Comparison of ENCODE assay signal across 16 cellular contexts in genomic region chr10:101285519-101286070, GRCh38. TPM values are rescaled to one million over a fixed set of nuclear protein-coding genes. Genes with fewer than 3 reads are reported as not detected.
DNase-seq lines count a peak whose midpoint lies in the region; ATAC-seq and TF ChIP-seq lines count a peak whose summit lies in the region.
"Had no signal": no experiment of that assay in that cellular context is flagged by ENCODE, and none has a peak within 500 bp of the region (broad histone marks: within the 10 kb centered on the region; RNA-seq: fewer than 3 reads in every experiment).

No MANE protein-coding gene starts in this region.

- H3K9me3 Mint-ChIP-seq in endothelial cell (ENCODE audit: unreplicated experiment): peaks cover 3% of the 10 kb centered on the region
- H3K9me3 Mint-ChIP-seq: activated naive CD4-positive, alpha-beta T cell treated with anti-CD3 and anti-CD28 coated beads, Interleukin-2, amount 50 U/mL, for 24 hours; stimulated activated naive CD8-positive, alpha-beta T cell treated with anti-CD3 and anti-CD28 coated beads, Interleukin-15, amount 100 ng/mL, for 72 hours had no signal

- H4K20me1 ChIP-seq in DND-41 (ENCODE audit: insufficient read depth, low read length): no peaks in the 10 kb centered on the region

- H3K4me1 Mint-ChIP-seq in endothelial cell (ENCODE audit: unreplicated experiment): peaks cover 24% of the 10 kb centered on the region
- H3K4me1 Mint-ChIP-seq: activated naive CD4-positive, alpha-beta T cell treated with anti-CD3 and anti-CD28 coated beads, Interleukin-2, amount 50 U/mL, for 24 hours had no signal

- H3K79me2 ChIP-seq in DND-41 (ENCODE audit: insufficient read depth, low read length): no peaks in the 10 kb centered on the region

- no peaks in the 10 kb centered on the region for H3K9me3 ChIP-seq in DND-41 (ENCODE audit: insufficient read depth, low read length, severe bottlenecking)
- H3K9me3 ChIP-seq: left ventricle myocardium inferior had no signal

- H3K27ac ChIP-seq in DND-41 (ENCODE audit: low read length): no peak overlapping the region
- H3K27ac ChIP-seq: BLaER1, left ventricle myocardium inferior, VCaP had no signal

- ATAC-seq in DND-41 (ENCODE audit: insufficient read depth, low read depth): peak; percentile 63
- no peak for ATAC-seq in HG02571 (IDR thresholded peaks at IDR 0.05; ENCODE audit: unreplicated experiment)
- no peak for ATAC-seq in GM18511 (IDR thresholded peaks at IDR 0.05; ENCODE audit: unreplicated experiment)
- ATAC-seq in HG03139 (IDR thresholded peaks at IDR 0.05; ENCODE audit: unreplicated experiment): no peak
- ATAC-seq: naive thymus-derived CD4-positive, alpha-beta T cell; stimulated activated naive CD8-positive, alpha-beta T cell treated with anti-CD3 and anti-CD28 coated beads, Interleukin-15, amount 100 ng/mL, for 72 hours had no signal

- peaks cover 28% of the 10 kb centered on the region for H3K27me3 Mint-ChIP-seq in endothelial cell (ENCODE audit: unreplicated experiment)

- TF ChIP-seq CTCF in DND-41 (IDR thresholded peaks at IDR 0.05; ENCODE audit: borderline replicate concordance, extremely low read depth, low read length, poor library complexity, severe bottlenecking) (no peak), endothelial cell (IDR thresholded peaks at IDR 0.05; ENCODE audit: unreplicated experiment) (no peak)

- no peak overlapping the region for H3K4me2 ChIP-seq in DND-41 (ENCODE audit: insufficient read depth, low read length)
- H3K4me2 ChIP-seq: BLaER1 had no signal

- DNase-seq in DND-41: peak; percentile 41
- peak; percentile 58 for DNase-seq in NCI-H1436 treated with DMSO at 0.1 percent for 48 hours (lab: John Stamatoyannopoulos, UW)
- DNase-seq in NCI-H748 treated with DMSO at 0.1 percent for 48 hours (lab: John Stamatoyannopoulos, UW): peak; percentile 31
- peak; percentile 81 for DNase-seq in left kidney (ENCODE audit: low read depth, low spot score)
- no peak for DNase-seq in endothelial cell (ENCODE audit: low spot score)
- DNase-seq: GF-D8; left ventricle myocardium inferior; naive thymus-derived CD4-positive, alpha-beta T cell; NCI-H446; stimulated activated naive CD8-positive, alpha-beta T cell treated with anti-CD3 and anti-CD28 coated beads, Interleukin-15, amount 100 ng/mL, for 72 hours had no signal

- H3K4me3 Mint-ChIP-seq in endothelial cell (ENCODE audit: unreplicated experiment): no peak overlapping the region
- H3K4me3 Mint-ChIP-seq: activated naive CD4-positive, alpha-beta T cell treated with anti-CD3 and anti-CD28 coated beads, Interleukin-2, amount 50 U/mL, for 24 hours; stimulated activated naive CD8-positive, alpha-beta T cell treated with anti-CD3 and anti-CD28 coated beads, Interleukin-15, amount 100 ng/mL, for 72 hours had no signal

- H3K27ac Mint-ChIP-seq in endothelial cell (ENCODE audit: unreplicated experiment): no peak overlapping the region
- H3K27ac Mint-ChIP-seq: activated naive CD4-positive, alpha-beta T cell treated with anti-CD3 and anti-CD28 coated beads, Interleukin-2, amount 50 U/mL, for 24 hours; naive thymus-derived CD4-positive, alpha-beta T cell; stimulated activated naive CD8-positive, alpha-beta T cell treated with anti-CD3 and anti-CD28 coated beads, Interleukin-15, amount 100 ng/mL, for 72 hours had no signal

- H3K9ac ChIP-seq in DND-41 (ENCODE audit: low read depth, low read length): no peak overlapping the region
- H3K9ac ChIP-seq: BLaER1 had no signal

- peaks cover 4% of the 10 kb centered on the region for H3K4me1 ChIP-seq in DND-41 (ENCODE audit: insufficient read depth, low read length)

- no peak overlapping the region for H3K4me3 ChIP-seq in DND-41 (ENCODE audit: low read depth in 1 of 2, low read length in 2 of 2)
- H3K4me3 ChIP-seq: BLaER1, left ventricle myocardium inferior had no signal

- H3K36me3 Mint-ChIP-seq in endothelial cell (ENCODE audit: low read depth, unreplicated experiment): peaks cover 12% of the 10 kb centered on the region
- H3K36me3 Mint-ChIP-seq: activated naive CD4-positive, alpha-beta T cell treated with anti-CD3 and anti-CD28 coated beads, Interleukin-2, amount 50 U/mL, for 24 hours had no signal

- no peak overlapping the region for H2AFZ ChIP-seq in DND-41 (ENCODE audit: low read depth, low read length)

- H3K36me3 ChIP-seq in DND-41 (ENCODE audit: insufficient read depth, low read length): no peaks in the 10 kb centered on the region
- H3K36me3 ChIP-seq: BLaER1, left ventricle myocardium inferior had no signal

- H3K27me3 ChIP-seq in DND-41 (ENCODE audit: insufficient read depth, low read length, poor library complexity): peaks cover 20% of the 10 kb centered on the region

RNA-seq across cellular contexts. Expression of gene LBX1, which starts 56.3 kb away (rescaled TPM):
- total RNA-seq in endothelial cell (ENCODE audit: unreplicated experiment): not detected
- total RNA-seq: left ventricle myocardium inferior; naive thymus-derived CD4-positive, alpha-beta T cell had no signal
